8 cellular contexts compared by ENCODE assay signal in the genomic region with DNA sequence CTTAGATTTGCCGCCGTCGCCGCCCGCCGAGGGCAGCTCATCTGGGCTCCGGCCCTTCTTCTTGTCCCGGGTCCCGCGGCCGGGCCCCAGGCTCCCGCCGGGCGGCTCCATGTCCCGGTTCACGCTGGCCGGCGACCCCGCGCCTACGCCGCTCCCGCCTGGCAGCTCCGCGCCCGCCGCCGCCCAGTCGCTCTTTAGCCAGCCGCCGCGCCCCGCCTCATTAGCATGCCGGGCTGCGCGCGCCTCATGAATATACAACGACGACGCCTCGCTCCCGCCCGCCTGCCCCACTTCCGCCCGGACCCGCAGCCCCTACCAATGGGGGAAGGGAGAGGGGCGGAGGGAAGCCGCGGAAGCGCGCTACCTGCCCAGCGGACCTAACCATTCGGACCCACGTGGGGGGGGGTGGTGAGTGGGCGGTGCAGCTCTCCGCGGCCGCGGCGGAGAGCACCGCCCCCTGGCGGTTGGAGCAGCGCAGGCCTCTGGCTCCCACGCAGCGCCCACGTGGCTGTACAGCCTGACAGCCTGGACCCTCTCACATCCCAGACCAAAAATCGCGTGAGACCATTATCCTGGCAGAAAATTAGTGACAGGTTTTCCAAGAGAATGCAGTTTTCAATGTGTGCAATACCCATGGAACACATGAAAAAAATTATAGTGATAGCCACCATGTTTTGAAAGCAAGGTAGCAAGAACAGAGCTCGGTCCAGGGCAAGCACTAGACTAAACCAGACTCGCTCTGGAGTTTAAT. TPM values are rescaled to one million over a fixed set of nuclear protein-coding genes. Genes with fewer than 3 reads are reported as not detected.
DNase-seq lines count a peak whose midpoint lies in the region; ATAC-seq, FAIRE-seq and TF ChIP-seq lines count a peak whose summit lies in the region.

A gene (minus strand): TSS at position 197 of the 751 bp plus-strand sequence. CDS start 86 bp downstream, at position 111.

- H3K36me3 Mint-ChIP-seq in activated CD4-positive, alpha-beta T cell treated with anti-CD3 and anti-CD28 coated beads, Interleukin-2, amount 10 ng/mL, durations not matched to agents 7 days and 5 days (ENCODE audit: low read depth): peaks cover 56% of the 10 kb centered on the region

- H3K27me3 Mint-ChIP-seq in activated CD4-positive, alpha-beta T cell treated with anti-CD3 and anti-CD28 coated beads, Interleukin-2, amount 10 ng/mL, durations not matched to agents 7 days and 5 days: no peaks in the 10 kb centered on the region

- H3K9me3 ChIP-seq in HepG2 (ENCODE audit: low read length): no peaks in the 10 kb centered on the region

- CTCF ChIA-PET in activated CD4-positive, alpha-beta T cell treated with anti-CD3 and anti-CD28 coated beads, Interleukin-2, amount 10 ng/mL, durations not matched to agents 7 days and 5 days (lab: Charles Lee): interaction anchor here (0.5 to 14.1 kb wide), 33 partner anchors 11 to 350 kb away, joined by 3 to 318 read pairs (median 6); a partner anchor contains a TSS
- CTCF ChIA-PET in HepG2 (lab: Yijun Ruan, JAX; ENCODE audit: low intra/inter-chr PET ratio, low total read pairs): interaction anchor here (0.7 to 3.0 kb wide), 4 partner anchors 18 to 55 kb away, joined by 5 to 67 read pairs (median 6); a partner anchor contains a TSS

- peak within 1 kb of the TSS; percentile 84 to 95 (median 88) for H3K4me3 ChIP-seq in HepG2 (replicated peaks in 1 of 3; ENCODE audit: insufficient read depth in 1 of 3, low read depth in 2 of 3, low read length in 3 of 3)

- peaks cover 59% of the 10 kb centered on the region for H3K4me1 Mint-ChIP-seq in activated CD4-positive, alpha-beta T cell treated with anti-CD3 and anti-CD28 coated beads, Interleukin-2, amount 10 ng/mL, durations not matched to agents 7 days and 5 days

- H3K36me3 ChIP-seq in HepG2 (replicated peaks in 1 of 2; ENCODE audit: control insufficient read depth in 1 of 2, insufficient read depth in 2 of 2, low read length in 2 of 2): peaks cover 11 to 21% of the 10 kb centered on the region in 2 experiments

- peak within 1 kb of the TSS; percentile 97 for H3K27ac Mint-ChIP-seq in activated CD4-positive, alpha-beta T cell treated with anti-CD3 and anti-CD28 coated beads, Interleukin-2, amount 10 ng/mL, durations not matched to agents 7 days and 5 days

- TF ChIP-seq POLR2A in HepG2 (IDR thresholded peaks at IDR 0.05; ENCODE audit: insufficient read depth in 1 of 2, low read depth in 2 of 2, low read length in 2 of 2): peak; percentile 43 to 84

- no TSS peak for BruUV-seq in HepG2 (replicated peaks; lab: Mats Ljungman, UMichigan)

- 37% methylated on average over 4 of the region's 70 CpGs for WGBS in HepG2 (ENCODE audit: low lambda C conversion rate)

- H3K4me2 ChIP-seq in HepG2 (ENCODE audit: low read depth, low read length): peak within 1 kb of the TSS; percentile 74

- POLR2A ChIA-PET in activated CD4-positive, alpha-beta T cell treated with anti-CD3 and anti-CD28 coated beads, Interleukin-2, amount 10 ng/mL, durations not matched to agents 7 days and 5 days (lab: Charles Lee): interaction anchor here (0.9 to 1.8 kb wide), 2 partner anchors 17 to 27 kb away, joined by 4 to 19 read pairs; no protein-coding TSS in a partner anchor
- POLR2A ChIA-PET in HepG2 (lab: Yijun Ruan, JAX): interaction anchor here (0.9 to 3.5 kb wide), 7 partner anchors 10 to 298 kb away, joined by 3 to 53 read pairs (median 6); a partner anchor contains a TSS

- peak within 1 kb of the TSS; percentile 83 for H3K9ac ChIP-seq in HepG2 (ENCODE audit: insufficient read depth, low read depth, low read length)

- H4K20me1 ChIP-seq in HepG2 (ENCODE audit: insufficient read depth, low read length): no peaks in the 10 kb centered on the region

- TF ChIP-seq EP300 in HepG2 (IDR thresholded peaks at IDR 0.05; ENCODE audit: low read depth in 2 of 2, low read length in 2 of 2) (peak; percentile 32 to 50; a peak in 2 of 4 replicates), HepG2 (CRISPR knock-in tag; IDR thresholded peaks at IDR 0.05; ENCODE audit: borderline replicate concordance) (peak; percentile 33; the same call in 1 of the 2 replicates)

- DNase-seq in CD1c-positive myeloid dendritic cell (ENCODE audit: extremely low spot score) (peak; percentile 97), NCI-H69 (lab: John Stamatoyannopoulos, UW) (peak; percentile 99), dedifferentiated amniotic fluid mesenchymal stem cell (ENCODE audit: extremely low spot score) (peak; percentile 74), HepG2 (ENCODE audit: low spot score) (peak; percentile 92)
- DNase-seq in activated CD4-positive, alpha-beta T cell treated with anti-CD3 and anti-CD28 coated beads, Interleukin-2, amount 10 ng/mL, durations not matched to agents 7 days and 5 days: peak; percentile 97
- peak; percentile 100 for DNase-seq in stimulated activated CD4-positive, alpha-beta T cell treated with anti-CD3 and anti-CD28 coated beads, Interleukin-4, amount 100 ng/mL, for 1 hour

- in situ Hi-C loops in HepG2 (cut with HindIII; ENCODE audit: extremely low pct_ligation_motif_present, low pct_unique_long_range_greater_than_20kb): no loop called here

- peak; percentile 79 for ATAC-seq in GM19351 (IDR thresholded peaks at IDR 0.05; ENCODE audit: unreplicated experiment)
- ATAC-seq in HG03521 (IDR thresholded peaks at IDR 0.05; ENCODE audit: unreplicated experiment): peak; percentile 82
- peak; percentile 94 for ATAC-seq in HepG2

- H3K4me1 ChIP-seq in HepG2 (ENCODE audit: insufficient read depth, low read length): peaks cover 45% of the 10 kb centered on the region

- peaks cover 37% of the 10 kb centered on the region for H3K79me2 ChIP-seq in HepG2 (ENCODE audit: insufficient read depth, low read length)

- H3K27me3 ChIP-seq in HepG2 (ENCODE audit: control insufficient read depth in 1 of 2, insufficient read depth in 2 of 2, low read length in 2 of 2): no peaks in the 10 kb centered on the region

- intact Hi-C loops in HepG2 (cut with micrococcal nuclease; ENCODE audit: unreplicated experiment): loop anchor here (1.0 kb wide), 2 partner anchors 11 to 27 kb away; no protein-coding TSS in a partner anchor

- no peak within 1 kb of the TSS for H2AFZ ChIP-seq in HepG2 (ENCODE audit: low read length)

- TF ChIP-seq RAD21 in HepG2 (CRISPR knock-in tag; IDR thresholded peaks at IDR 0.05): peak; percentile 99

- peak; percentile 98 for TF ChIP-seq CTCF in HepG2 (CRISPR knock-in tag; IDR thresholded peaks at IDR 0.05)

- peak within 1 kb of the TSS; percentile 99 for H3K4me3 Mint-ChIP-seq in activated CD4-positive, alpha-beta T cell treated with anti-CD3 and anti-CD28 coated beads, Interleukin-2, amount 10 ng/mL, durations not matched to agents 7 days and 5 days

- no peaks in the 10 kb centered on the region for H3K9me3 Mint-ChIP-seq in activated CD4-positive, alpha-beta T cell treated with anti-CD3 and anti-CD28 coated beads, Interleukin-2, amount 10 ng/mL, durations not matched to agents 7 days and 5 days

- H3K27ac ChIP-seq in HepG2 (ENCODE audit: extremely low read length, insufficient read depth, low read length): peak within 1 kb of the TSS; percentile 87

- peak; percentile 85 for FAIRE-seq in HepG2 (lab: Jason Lieb, UNC)

TF ChIP-seq in HepG2, 621 proteins besides CTCF, POLR2A, EP300 and RAD21 (continues in another document):
- TF ChIP-seq ZEB1 (IDR thresholded peaks at IDR 0.05; ENCODE audit: insufficient replicate concordance, low read depth) (peak; percentile 47), RBAK (CRISPR knock-in tag; IDR thresholded peaks at IDR 0.05) (no peak), PHF21A (CRISPR knock-in tag; IDR thresholded peaks at IDR 0.05) (peak; percentile 82), ZNF496 (CRISPR knock-in tag; IDR thresholded peaks at IDR 0.05; ENCODE audit: insufficient replicate concordance) (no peak)

RNA-seq across cellular contexts. Expression of the gene that starts here (rescaled TPM):
- 100 to 1,000 TPM; 297 to 302 TPM for total RNA-seq in activated CD4-positive, alpha-beta T cell treated with anti-CD3 and anti-CD28 coated beads, Interleukin-2, amount 10 ng/mL, durations not matched to agents 7 days and 5 days
- total RNA-seq in HepG2 (2016; rRNA removed; fragmentation: Illumina TruSeq; extraction: Trizol): 28.5 and 33.9 TPM in 2 replicates
- 16.5 and 21.3 TPM in 2 replicates for total RNA-seq in HepG2 (2016; cell fraction: cytosol; rRNA removed; fragmentation: Illumina TruSeq; extraction: Trizol; ENCODE audit: low read depth)
- total RNA-seq in HepG2 (2016; cell fraction: insoluble cytoplasmic fraction; rRNA removed; fragmentation: Illumina TruSeq; extraction: Trizol): 24.1 and 31.9 TPM in 2 replicates
- 20.9 and 21.2 TPM in 2 replicates for total RNA-seq in HepG2 (2016; cell fraction: membrane; rRNA removed; fragmentation: Illumina TruSeq; extraction: Trizol)
- 95.2 and 104 TPM in 2 replicates for total RNA-seq in HepG2 (2016; cell fraction: nucleus; rRNA removed; fragmentation: Illumina TruSeq; extraction: Trizol)
- polyA plus RNA-seq in HepG2 (2011; rRNA removed): 25.1 and 33.2 TPM in 2 replicates
- polyA plus RNA-seq in HepG2 (2011; cell fraction: cytosol; rRNA removed): 18.7 and 25.7 TPM in 2 replicates
- polyA plus RNA-seq in HepG2 (2011; cell fraction: nucleus; rRNA removed): 126 and 140 TPM in 2 replicates
- 45.7 and 49.8 TPM in 2 replicates for polyA plus RNA-seq in HepG2 (2012)
- 5.1 and 6.3 TPM in 2 replicates for polyA plus RNA-seq in HepG2 (2016; cell fraction: cytosol; fragmentation: Illumina TruSeq; extraction: Trizol; ENCODE audit: low read depth)
- polyA plus RNA-seq in HepG2 (2016; cell fraction: insoluble cytoplasmic fraction; fragmentation: Illumina TruSeq; extraction: Trizol; ENCODE audit: low read depth): 24.9 and 33.0 TPM in 2 replicates
- polyA plus RNA-seq in HepG2 (2016; cell fraction: membrane; fragmentation: Illumina TruSeq; extraction: Trizol; ENCODE audit: low read depth): 7.9 and 10.1 TPM in 2 replicates
- polyA plus RNA-seq in HepG2 (2016; cell fraction: nucleus; fragmentation: Illumina TruSeq; extraction: Trizol; ENCODE audit: insufficient read depth, low read depth): 123 and 124 TPM in 2 replicates
- 105 and 207 TPM in 2 replicates for polyA minus RNA-seq in HepG2 (2011; rRNA and poly(A)+ RNA removed; ENCODE audit: low replicate concordance)
- polyA minus RNA-seq in HepG2 (2011; cell fraction: cytosol; rRNA and poly(A)+ RNA removed): 30.1 and 34.9 TPM in 2 replicates
- polyA minus RNA-seq in HepG2 (2011; cell fraction: nucleus; rRNA and poly(A)+ RNA removed): 129 and 140 TPM in 2 replicates

Comparison
In these comparisons a context has a peak if more than half of its experiments do, and no peak if none do; other contexts are left out.
1. Peak in every context shown above with its lines: DNase-seq, ATAC-seq, H3K4me3 ChIP-seq and H3K27ac ChIP-seq.